In genomic region chr13:48562296-48563066, GRCh38 we compare ENCODE assay signal across 1 cellular context.
TF ChIP-seq lines count a peak whose summit lies in the region.

No MANE protein-coding gene starts in this region.

TF ChIP-seq in GM12878, 131 proteins besides CTCF, POLR2A, EP300 and RAD21 (continued from another document and continues in another):
- TF ChIP-seq TAF1 (IDR thresholded peaks at IDR 0.05; ENCODE audit: borderline replicate concordance, low read depth, low read length) (0 out of 2 replicates have a peak, but pooled peaks have one; percentile 21), MLLT1 (IDR thresholded peaks at IDR 0.05) (peak; percentile 98), STAT3 (IDR thresholded peaks at IDR 0.05; ENCODE audit: low read depth, low read length) (peak; percentile 92; the same call in 1 of the 2 replicates), EED (IDR thresholded peaks at IDR 0.05; ENCODE audit: low read depth) (peak; percentile 94), SRF (IDR thresholded peaks at IDR 0.05; ENCODE audit: low read depth in 2 of 2, low read length in 2 of 2) (no peak), HDGF (IDR thresholded peaks at IDR 0.05) (no peak), MXI1 (IDR thresholded peaks at IDR 0.05; ENCODE audit: low read depth, low read length) (peak; percentile 58; the same call in 1 of the 2 replicates), USF2 (IDR thresholded peaks at IDR 0.05; ENCODE audit: borderline replicate concordance, low read depth, low read length) (no peak), HCFC1 (IDR thresholded peaks at IDR 0.05; ENCODE audit: low read length) (no peak), RFX5 (IDR thresholded peaks at IDR 0.05; ENCODE audit: low read depth, low read length) (no peak), EZH2 (IDR thresholded peaks at IDR 0.05; ENCODE audit: borderline replicate concordance, control insufficient read depth, low read depth, low read length) (no peak), FOXK2 (IDR thresholded peaks at IDR 0.05) (no peak), POU2F2 (IDR thresholded peaks at IDR 0.05; ENCODE audit: borderline replicate concordance, low read depth, low read length) (peak; percentile 100), JUND (IDR thresholded peaks at IDR 0.05; ENCODE audit: low read depth, low read length) (no peak), YY1 (IDR thresholded peaks at IDR 0.05; ENCODE audit: low read depth, low read length) (no peak), E2F8 (IDR thresholded peaks at IDR 0.05; ENCODE audit: low read depth, partially characterized antibody) (no peak), PKNOX1 (IDR thresholded peaks at IDR 0.05) (no peak), IKZF1 (conservative IDR thresholded peaks at IDR 0.05) (peak; percentile 89), SUZ12 (IDR thresholded peaks at IDR 0.05; ENCODE audit: unreplicated experiment) (no peak), RUNX3 (IDR thresholded peaks at IDR 0.05; ENCODE audit: low read length) (peak; percentile 100), ATF2 (IDR thresholded peaks at IDR 0.05; ENCODE audit: low read length) (peak; percentile 98), TCF12 (IDR thresholded peaks at IDR 0.05; ENCODE audit: low read depth, low read length) (peak; percentile 94), BCL11A (IDR thresholded peaks at IDR 0.05; ENCODE audit: low read depth, low read length) (peak; percentile 99), SREBF1 (IDR thresholded peaks at IDR 0.05; ENCODE audit: low read length) (no peak), CBX3 (IDR thresholded peaks at IDR 0.05; ENCODE audit: borderline replicate concordance, low read depth) (no peak), ZNF622 (IDR thresholded peaks at IDR 0.05) (no peak), ESRRA (IDR thresholded peaks at IDR 0.05; ENCODE audit: low read length) (no peak), IRF5 (IDR thresholded peaks at IDR 0.05; ENCODE audit: borderline replicate concordance) (no peak), E2F4 (IDR thresholded peaks at IDR 0.05; ENCODE audit: low read depth, low read length) (no peak), HSF1 (IDR thresholded peaks at IDR 0.05; ENCODE audit: low read depth, low read length) (no peak), CREB1 (IDR thresholded peaks at IDR 0.05; ENCODE audit: low read depth) (peak; percentile 66), E4F1 (IDR thresholded peaks at IDR 0.05; ENCODE audit: borderline replicate concordance, partially characterized antibody) (no peak), CHD1 (IDR thresholded peaks at IDR 0.05; ENCODE audit: low read depth, low read length) (no peak), SIN3A (IDR thresholded peaks at IDR 0.05; ENCODE audit: low read depth, low read length) (no peak), SREBF2 (IDR thresholded peaks at IDR 0.05; ENCODE audit: low read length) (no peak), ETV6 (conservative IDR thresholded peaks at IDR 0.05 in 1 of 2, IDR thresholded peaks at IDR 0.05 in 1 of 2; ENCODE audit: borderline replicate concordance in 1 of 2, low read depth in 1 of 2) (peak in 1 of 2 experiments; percentile 96; a peak in 2 of 4 replicates), MTA3 (IDR thresholded peaks at IDR 0.05; ENCODE audit: borderline replicate concordance, low read length) (peak; percentile 99), GABPA (IDR thresholded peaks at IDR 0.05; ENCODE audit: low read depth) (peak; percentile 62; the same call in 1 of the 2 replicates), CUX1 (IDR thresholded peaks at IDR 0.05; ENCODE audit: insufficient replicate concordance, low read depth, low read length) (peak; percentile 15), EGR1 (IDR thresholded peaks at IDR 0.05; ENCODE audit: borderline replicate concordance in 1 of 2, low read depth in 2 of 2, low read length in 2 of 2) (no peak), ZNF384 (IDR thresholded peaks at IDR 0.05; ENCODE audit: borderline replicate concordance, low read depth, low read length) (no peak), MEF2A (IDR thresholded peaks at IDR 0.05; ENCODE audit: insufficient read depth, low read depth, low read length) (peak; percentile 75), PML (IDR thresholded peaks at IDR 0.05; ENCODE audit: low read length) (peak; percentile 86), RBBP5 (conservative IDR thresholded peaks at IDR 0.05) (no peak)
